Comparison of ENCODE assay signal across 8 cellular contexts in the genomic region with DNA sequence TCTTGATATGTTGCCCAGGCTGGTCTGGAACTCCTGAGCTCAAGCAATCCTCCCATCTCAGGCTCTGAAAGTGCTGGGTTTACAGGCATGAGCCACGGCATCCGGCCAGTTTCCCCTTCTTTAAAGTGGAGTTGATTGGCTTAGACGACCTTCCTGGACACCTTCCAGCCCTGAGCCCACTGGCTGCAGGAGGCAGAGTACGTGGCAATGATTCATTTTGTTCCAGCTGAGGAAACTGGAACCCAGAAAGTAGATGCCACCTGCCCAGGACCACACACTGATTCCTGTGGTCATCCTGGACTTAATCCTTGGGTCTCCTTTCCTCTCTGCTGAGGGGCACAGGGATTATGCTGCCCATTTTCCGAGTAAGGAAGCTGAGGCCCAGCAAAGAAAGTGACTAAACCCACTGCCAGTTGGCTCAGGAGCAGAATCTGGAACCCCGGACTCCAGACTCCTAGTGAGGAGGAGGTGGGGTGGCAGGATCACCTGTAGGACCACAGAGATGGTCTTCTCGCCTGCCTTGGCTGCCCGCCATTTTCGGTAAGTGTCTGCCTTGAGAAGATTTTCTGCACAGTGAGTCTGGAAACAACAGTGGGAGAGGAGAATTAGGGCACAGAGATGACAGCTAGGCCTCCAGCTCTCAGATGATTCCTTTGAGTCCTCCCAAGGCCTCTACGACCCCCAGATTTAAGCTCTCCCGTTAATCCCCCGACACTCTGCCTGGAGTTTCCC. TPM values are rescaled to one million over a fixed set of nuclear protein-coding genes. Genes with fewer than 3 reads are reported as not detected.
DNase-seq lines count a peak whose midpoint lies in the region; ATAC-seq, FAIRE-seq and TF ChIP-seq lines count a peak whose summit lies in the region.

No MANE protein-coding gene starts in this region.

- intact Hi-C loops in GM12878 (cut with micrococcal nuclease; ENCODE audit: unreplicated experiment) (loop anchor here (1.0 kb wide), 2 partner anchors 22 to 45 kb away; a partner anchor contains a TSS), uterus (cut with DNase I; ENCODE audit: low total_unique reads) (loop anchor here (5.0 kb wide), 1 partner anchor 93 kb away; no protein-coding TSS in a partner anchor)

- H3K9ac ChIP-seq in BLaER1 (peak overlapping the region; percentile 79), GM12878 (ENCODE audit: control insufficient read depth, insufficient read depth, low read length) (peak overlapping the region; percentile 87)

- H2AFZ ChIP-seq in GM12878 (ENCODE audit: control insufficient read depth, low read depth, low read length), result peak overlapping the region; percentile 73; the same call in 1 of the 2 replicates

- H3K9me3 ChIP-seq in BLaER1 (no peaks in the 10 kb centered on the region), GM12878 (replicated peaks; ENCODE audit: control insufficient read depth, insufficient read depth, low read length) (no peaks in the 10 kb centered on the region), uterus (no peaks in the 10 kb centered on the region)

- peaks cover 9% of the 10 kb centered on the region for H3K79me2 ChIP-seq in GM12878 (ENCODE audit: control insufficient read depth, insufficient read depth, low read length)

- TF ChIP-seq RAD21 in GM12878 (IDR thresholded peaks at IDR 0.05; ENCODE audit: insufficient read depth, low read depth, low read length), result no peak

- SMC1A ChIA-PET in GM12878 (lab: Charles Lee; ENCODE audit: uncharacterized antibody, unreplicated experiment), result interaction anchor here (0.7 to 3.1 kb wide), 10 partner anchors 11 to 91 kb away, joined by 3 to 25 read pairs (median 4); a partner anchor contains a TSS

- ATAC-seq in GM12878, result peak; percentile 4; the same call in 2 of the 3 replicates
- ATAC-seq in HG03139 (IDR thresholded peaks at IDR 0.05; ENCODE audit: unreplicated experiment), result no peak

- H3K27ac ChIP-seq in BLaER1 (peak overlapping the region; percentile 71), GM12878 (ENCODE audit: control insufficient read depth, insufficient read depth) (peak overlapping the region; percentile 78), uterus (peak overlapping the region; percentile 85 to 89)

- H3K4me2 ChIP-seq in BLaER1 (peak overlapping the region; percentile 89), GM12878 (ENCODE audit: control insufficient read depth, insufficient read depth) (peak overlapping the region; percentile 81)

- RAD21 ChIA-PET in GM12878 (lab: Charles Lee; ENCODE audit: unreplicated experiment), result interaction anchor here (1.1 to 2.4 kb wide), 4 partner anchors 9 to 43 kb away, joined by 3 to 33 read pairs (median 4); a partner anchor contains a TSS

- TF ChIP-seq POLR2A in GM12878 (IDR thresholded peaks at IDR 0.05; ENCODE audit: low read depth, low read length), result no peak
- no peak for TF ChIP-seq POLR2A in uterus (IDR thresholded peaks at IDR 0.05)

- peaks cover 32% of the 10 kb centered on the region for H3K36me3 ChIP-seq in BLaER1
- peaks cover 0 to 3% of the 10 kb centered on the region in 2 experiments; a peak in 1 of 4 replicates for H3K36me3 ChIP-seq in GM12878 (ENCODE audit: control insufficient read depth in 2 of 2, insufficient read depth in 2 of 2, low read length in 1 of 2)
- no peaks in the 10 kb centered on the region for H3K36me3 ChIP-seq in uterus

- BruUV-seq in GM12878 (replicated peaks; lab: Mats Ljungman, UMichigan), result TSS peak; percentile 68

- peaks cover 55% of the 10 kb centered on the region for H3K4me1 ChIP-seq in BLaER1
- H3K4me1 ChIP-seq in GM12878 (ENCODE audit: control insufficient read depth, insufficient read depth, low read length), result peaks cover 5% of the 10 kb centered on the region
- H3K4me1 ChIP-seq in uterus, result peaks cover 0 to 5% of the 10 kb centered on the region in 2 donors

- POLR2A ChIA-PET in GM12878 (lab: Charles Lee), result interaction anchor here (0.6 to 2.6 kb wide), 6 partner anchors 9 to 49 kb away, joined by 3 to 22 read pairs (median 6); a partner anchor contains a TSS

- DNase-seq in Jurkat, Clone E6-1 (ENCODE audit: low read depth, low spot score), result no peak
- no peak for DNase-seq in GM12878 (ENCODE audit: low read depth, low spot score)
- peak; percentile 53 to 94 for DNase-seq in lung microvascular endothelial cell (ENCODE audit: low read depth in 2 of 2)
- no peak for DNase-seq in uterus
- no peak for DNase-seq in HCEC 1CT
- DNase-seq in NOMO-1 treated with dmso at 0.1 percent for 144 hours (lab: John Stamatoyannopoulos, UW; ENCODE audit: unreplicated experiment), result no peak

- TF ChIP-seq CTCF in GM12878 (IDR thresholded peaks at IDR 0.05 in 2 of 3, conservative IDR thresholded peaks at IDR 0.05 in 1 of 3; ENCODE audit: control insufficient read depth in 2 of 3, extremely low read depth in 1 of 3, insufficient read depth in 1 of 3, low read depth in 3 of 3, low read length in 3 of 3), result no peak
- TF ChIP-seq CTCF in uterus (IDR thresholded peaks at IDR 0.05), result no peak

- WGBS in GM12878 (ENCODE audit: insufficient coverage, insufficient replicate concordance, low lambda C conversion rate, missing lambda C conversion rate), result 29% methylated on average over 9 of the region's 12 CpGs

- in situ Hi-C loops in GM12878 (cut with MboI), result no loop called here

- H4K20me1 ChIP-seq in BLaER1 (no peaks in the 10 kb centered on the region), GM12878 (ENCODE audit: control insufficient read depth, insufficient read depth) (no peaks in the 10 kb centered on the region)

- FAIRE-seq in GM12878 (lab: Jason Lieb, UNC), result peak; percentile 41

- CTCF ChIA-PET in GM12878 (lab: Yijun Ruan, JAX), result interaction anchor here (0.7 to 9.0 kb wide), 11 partner anchors 9 to 127 kb away, joined by 3 to 99 read pairs (median 4); a partner anchor contains a TSS

- TF ChIP-seq EP300 in GM12878 (IDR thresholded peaks at IDR 0.05; ENCODE audit: borderline replicate concordance in 1 of 2, control insufficient read depth in 1 of 2, low read depth in 2 of 2, low read length in 2 of 2), result no peak

- no peaks in the 10 kb centered on the region for H3K27me3 ChIP-seq in BLaER1
- no peaks in the 10 kb centered on the region for H3K27me3 ChIP-seq in GM12878 (replicated peaks in 1 of 2; ENCODE audit: control insufficient read depth in 2 of 2, insufficient read depth in 2 of 2, low read length in 1 of 2)
- H3K27me3 ChIP-seq in uterus, result no peaks in the 10 kb centered on the region

- peak overlapping the region; percentile 81 for H3K4me3 ChIP-seq in BLaER1
- H3K4me3 ChIP-seq in Jurkat, Clone E6-1 (ENCODE audit: low read length), result peak overlapping the region; percentile 98
- peak overlapping the region; percentile 95 for H3K4me3 ChIP-seq in GM12878
- H3K4me3 ChIP-seq in uterus, result peak overlapping the region; percentile 79 to 95

RNA-seq across cellular contexts. Expression of a gene that starts 0.7 kb away (rescaled TPM):
- polyA plus RNA-seq in Jurkat, Clone E6-1 (2012; ENCODE audit: insufficient read depth, insufficient read length), result 89.6 TPM
- total RNA-seq in GM12878 (2013; cell fraction: nucleolus; rRNA removed), result 22.9 and 26.0 TPM in 2 replicates
- total RNA-seq in GM12878 (2014; rRNA removed), result 39.3 and 40.1 TPM in 2 replicates
- total RNA-seq in GM12878 (2014; rRNA removed; fragmentation: Illumina TruSeq; extraction: Trizol), result 23.6 and 27.0 TPM in 2 replicates
- 30.0 and 34.8 TPM in 2 replicates for total RNA-seq in GM12878 (2021)
- polyA plus RNA-seq in GM12878 (2011; ENCODE audit: low read depth), result 11.9 TPM
- polyA plus RNA-seq in GM12878 (2011; rRNA removed), result 14.0 and 26.8 TPM in 2 replicates
- 37.5 and 45.0 TPM in 2 replicates for polyA plus RNA-seq in GM12878 (2011; cell fraction: cytosol; rRNA removed)
- polyA plus RNA-seq in GM12878 (2011; cell fraction: nucleus; rRNA removed), result 28.0 and 40.7 TPM in 2 replicates
- 28.6 and 29.5 TPM in 2 replicates for polyA plus RNA-seq in GM12878 (2012)
- polyA plus RNA-seq in GM12878 (2014; fragmentation: Illumina TruSeq; extraction: Trizol), result 16.7 and 32.6 TPM in 2 replicates
- polyA plus RNA-seq in GM12878 (2014; fragmentation: Nextera tagmentation; extraction: Ambion mirVana), result 1 to 10 TPM; 2.0 to 7.5 TPM
- polyA plus RNA-seq in GM12878 (2014; rRNA removed), result 43.6 and 55.0 TPM in 2 replicates
- polyA plus RNA-seq in GM12878 (2016; fragmentation: Nextera tagmentation; extraction: Ambion mirVana), result 10 to 100 TPM; 46.9 to 51.1 TPM
- 24.8 and 45.7 TPM in 2 replicates for polyA minus RNA-seq in GM12878 (2011; rRNA and poly(A)+ RNA removed)
- 20.3 and 26.1 TPM in 2 replicates for polyA minus RNA-seq in GM12878 (2011; cell fraction: cytosol; rRNA and poly(A)+ RNA removed)
- polyA minus RNA-seq in GM12878 (2011; cell fraction: nucleus; rRNA and poly(A)+ RNA removed), result 18.6 and 30.2 TPM in 2 replicates
- total RNA-seq in lung microvascular endothelial cell, result 10.7 and 14.6 TPM in 2 replicates
- 10 to 100 TPM; 22.7 to 53.2 (median 30.7) TPM for total RNA-seq in uterus

RNA-seq across cellular contexts. Expression of a gene that starts 1.0 kb away (rescaled TPM):
- polyA plus RNA-seq in Jurkat, Clone E6-1 (2012; ENCODE audit: insufficient read depth, insufficient read length), result not detected
- total RNA-seq in GM12878 (2013; cell fraction: nucleolus; rRNA removed), result 0.54 and 1.9 TPM in 2 replicates
- total RNA-seq in GM12878 (2014; rRNA removed) (5.0 and 10.1 TPM in 2 replicates), GM12878 (2014; rRNA removed; fragmentation: Illumina TruSeq; extraction: Trizol) (5.9 and 6.3 TPM in 2 replicates), GM12878 (2021) (6.4 and 6.9 TPM in 2 replicates), lung microvascular endothelial cell (1.1 and 4.6 TPM in 2 replicates), uterus (10 to 100 TPM in 3 of 4 donors, 1 to 10 TPM in 1; 4.6 to 46.5 (median 10.3) TPM)
- 20.1 TPM for polyA plus RNA-seq in GM12878 (2011; ENCODE audit: low read depth)
- polyA plus RNA-seq in GM12878 (2011; rRNA removed) (0.65 and 1.0 TPM in 2 replicates), GM12878 (2014; fragmentation: Illumina TruSeq; extraction: Trizol) (12.8 and 13.7 TPM in 2 replicates), GM12878 (2014; fragmentation: Nextera tagmentation; extraction: Ambion mirVana) (10 to 100 TPM; 23.0 to 26.9 TPM), GM12878 (2014; rRNA removed) (12.2 and 12.7 TPM in 2 replicates), GM12878 (2016; fragmentation: Nextera tagmentation; extraction: Ambion mirVana) (10 to 100 TPM; 10.6 to 12.4 TPM)
- polyA plus RNA-seq in GM12878 (2011; cell fraction: cytosol; rRNA removed), result 1.3 and 1.4 TPM in 2 replicates
- 1.9 and 2.7 TPM in 2 replicates for polyA plus RNA-seq in GM12878 (2011; cell fraction: nucleus; rRNA removed)
- polyA plus RNA-seq in GM12878 (2012), result 10.7 and 10.8 TPM in 2 replicates
- polyA minus RNA-seq in GM12878 (2011; rRNA and poly(A)+ RNA removed), result 0.31 and 0.59 TPM in 2 replicates
- polyA minus RNA-seq in GM12878 (2011; cell fraction: cytosol; rRNA and poly(A)+ RNA removed), result not detected in 2 replicates
- not detected in 2 replicates for polyA minus RNA-seq in GM12878 (2011; cell fraction: nucleus; rRNA and poly(A)+ RNA removed)

RNA-seq across cellular contexts. Expression of a gene that starts 21.3 kb away (rescaled TPM):
- polyA plus RNA-seq in Jurkat, Clone E6-1 (2012; ENCODE audit: insufficient read depth, insufficient read length), result 3.4 TPM
- 18.7 and 23.2 TPM in 2 replicates for total RNA-seq in GM12878 (2013; cell fraction: nucleolus; rRNA removed)
- 10.8 and 10.9 TPM in 2 replicates for total RNA-seq in GM12878 (2014; rRNA removed)
- 8.7 and 9.2 TPM in 2 replicates for total RNA-seq in GM12878 (2014; rRNA removed; fragmentation: Illumina TruSeq; extraction: Trizol)
- total RNA-seq in GM12878 (2021), result 20.8 and 21.4 TPM in 2 replicates
- polyA plus RNA-seq in GM12878 (2011; ENCODE audit: low read depth), result 5.4 TPM
- polyA plus RNA-seq in GM12878 (2011; rRNA removed), result 9.2 and 11.3 TPM in 2 replicates
- 9.1 and 10.7 TPM in 2 replicates for polyA plus RNA-seq in GM12878 (2011; cell fraction: cytosol; rRNA removed)
- polyA plus RNA-seq in GM12878 (2011; cell fraction: nucleus; rRNA removed), result 8.2 and 11.4 TPM in 2 replicates
- polyA plus RNA-seq in GM12878 (2012), result 4.3 and 5.1 TPM in 2 replicates
- 6.0 and 8.6 TPM in 2 replicates for polyA plus RNA-seq in GM12878 (2014; fragmentation: Illumina TruSeq; extraction: Trizol)
- 10 to 100 TPM in 1 of 2 experiments, 1 to 10 TPM in 1; 3.3 to 10.7 TPM for polyA plus RNA-seq in GM12878 (2014; fragmentation: Nextera tagmentation; extraction: Ambion mirVana)
- polyA plus RNA-seq in GM12878 (2014; rRNA removed), result 7.9 and 9.3 TPM in 2 replicates
- polyA plus RNA-seq in GM12878 (2016; fragmentation: Nextera tagmentation; extraction: Ambion mirVana), result 1 to 10 TPM; 5.1 to 5.5 TPM
- 11.3 and 16.9 TPM in 2 replicates for polyA minus RNA-seq in GM12878 (2011; rRNA and poly(A)+ RNA removed)
- polyA minus RNA-seq in GM12878 (2011; cell fraction: cytosol; rRNA and poly(A)+ RNA removed), result 5.4 and 5.6 TPM in 2 replicates
- polyA minus RNA-seq in GM12878 (2011; cell fraction: nucleus; rRNA and poly(A)+ RNA removed), result 2.2 and 5.1 TPM in 2 replicates
- total RNA-seq in lung microvascular endothelial cell, result 19.2 and 29.0 TPM in 2 replicates
- total RNA-seq in uterus, result 10 to 100 TPM in 2 of 4 donors, 1 to 10 TPM in 2; 4.1 to 31.0 (median 17.2) TPM

RNA-seq across cellular contexts. Expression of a gene that starts 21.8 kb away (rescaled TPM):
- polyA plus RNA-seq in Jurkat, Clone E6-1 (2012; ENCODE audit: insufficient read depth, insufficient read length), result 18.1 TPM
- 17.9 and 19.3 TPM in 2 replicates for total RNA-seq in GM12878 (2013; cell fraction: nucleolus; rRNA removed)
- total RNA-seq in GM12878 (2014; rRNA removed) (12.6 and 13.4 TPM in 2 replicates), GM12878 (2014; rRNA removed; fragmentation: Illumina TruSeq; extraction: Trizol) (8.6 and 9.6 TPM in 2 replicates), GM12878 (2021) (17.9 and 18.8 TPM in 2 replicates), lung microvascular endothelial cell (5.9 and 9.1 TPM in 2 replicates), uterus (10 to 100 TPM in 3 of 4 donors, 1 to 10 TPM in 1; 2.4 to 19.0 (median 12.6) TPM)
- polyA plus RNA-seq in GM12878 (2011; ENCODE audit: low read depth), result 2.4 TPM
- polyA plus RNA-seq in GM12878 (2011; rRNA removed) (4.9 and 8.1 TPM in 2 replicates), GM12878 (2014; fragmentation: Illumina TruSeq; extraction: Trizol) (3.6 and 7.4 TPM in 2 replicates), GM12878 (2014; fragmentation: Nextera tagmentation; extraction: Ambion mirVana) (10 to 100 TPM; 13.2 to 15.2 TPM), GM12878 (2014; rRNA removed) (18.5 and 18.6 TPM in 2 replicates), GM12878 (2016; fragmentation: Nextera tagmentation; extraction: Ambion mirVana) (10 to 100 TPM; 29.5 to 29.8 TPM)
- 13.8 and 22.0 TPM in 2 replicates for polyA plus RNA-seq in GM12878 (2011; cell fraction: cytosol; rRNA removed)
- 15.1 and 16.6 TPM in 2 replicates for polyA plus RNA-seq in GM12878 (2011; cell fraction: nucleus; rRNA removed)
- polyA plus RNA-seq in GM12878 (2012), result 8.5 and 9.0 TPM in 2 replicates
- 9.4 and 16.7 TPM in 2 replicates for polyA minus RNA-seq in GM12878 (2011; rRNA and poly(A)+ RNA removed)
- 3.5 and 4.7 TPM in 2 replicates for polyA minus RNA-seq in GM12878 (2011; cell fraction: cytosol; rRNA and poly(A)+ RNA removed)
- polyA minus RNA-seq in GM12878 (2011; cell fraction: nucleus; rRNA and poly(A)+ RNA removed), result 13.3 and 23.2 TPM in 2 replicates

RNA-seq across cellular contexts. Expression of a gene that starts 37.3 kb away (rescaled TPM):
- polyA plus RNA-seq in Jurkat, Clone E6-1 (2012; ENCODE audit: insufficient read depth, insufficient read length), result 0.57 TPM
- total RNA-seq in GM12878 (2013; cell fraction: nucleolus; rRNA removed), result 0.83 and 1.2 TPM in 2 replicates
- total RNA-seq in GM12878 (2014; rRNA removed) (0.06 and 0.11 TPM in 2 replicates), GM12878 (2014; rRNA removed; fragmentation: Illumina TruSeq; extraction: Trizol) (0.18 TPM in 2 replicates), GM12878 (2021) (0.08 and 0.19 TPM in 2 replicates), lung microvascular endothelial cell (not detected in 2 replicates), uterus (under 1 TPM in 1 of 4 donors, not detected in 3; 0.58 TPM)
- not detected for polyA plus RNA-seq in GM12878 (2011; ENCODE audit: low read depth)
- polyA plus RNA-seq in GM12878 (2011; rRNA removed) (0.11 TPM in 1 of 2 replicates, not detected in the other), GM12878 (2014; fragmentation: Illumina TruSeq; extraction: Trizol) (0.16 and 0.31 TPM in 2 replicates), GM12878 (2014; fragmentation: Nextera tagmentation; extraction: Ambion mirVana) (not detected), GM12878 (2014; rRNA removed) (0.32 and 0.43 TPM in 2 replicates), GM12878 (2016; fragmentation: Nextera tagmentation; extraction: Ambion mirVana) (under 1 TPM; 0.37 to 0.38 TPM)
- polyA plus RNA-seq in GM12878 (2011; cell fraction: cytosol; rRNA removed), result 0.07 and 0.10 TPM in 2 replicates
- 0.25 and 0.33 TPM in 2 replicates for polyA plus RNA-seq in GM12878 (2011; cell fraction: nucleus; rRNA removed)
- polyA plus RNA-seq in GM12878 (2012), result 0.21 and 0.31 TPM in 2 replicates
- 0.05 TPM in 1 of 2 replicates, not detected in the other for polyA minus RNA-seq in GM12878 (2011; rRNA and poly(A)+ RNA removed)
- polyA minus RNA-seq in GM12878 (2011; cell fraction: cytosol; rRNA and poly(A)+ RNA removed), result not detected in 2 replicates
- 0.12 and 0.29 TPM in 2 replicates for polyA minus RNA-seq in GM12878 (2011; cell fraction: nucleus; rRNA and poly(A)+ RNA removed)

Comparison
In these comparisons a context has a peak if more than half of its experiments do, and no peak if none do; other contexts are left out.
1. DNase-seq: peak in lung microvascular endothelial cell (2 of 2); none in Jurkat, Clone E6-1 (single experiment), GM12878 (single experiment), uterus (0 of 2), HCEC 1CT (single experiment) and NOMO-1 treated with dmso at 0.1 percent for 144 hours (single experiment).
2. Peak in every context shown above with its lines, with median percentiles within 50 percentile points of each other: H3K27ac ChIP-seq and H3K4me3 ChIP-seq.